8 cellular contexts compared by ENCODE assay signal in the genomic region with DNA sequence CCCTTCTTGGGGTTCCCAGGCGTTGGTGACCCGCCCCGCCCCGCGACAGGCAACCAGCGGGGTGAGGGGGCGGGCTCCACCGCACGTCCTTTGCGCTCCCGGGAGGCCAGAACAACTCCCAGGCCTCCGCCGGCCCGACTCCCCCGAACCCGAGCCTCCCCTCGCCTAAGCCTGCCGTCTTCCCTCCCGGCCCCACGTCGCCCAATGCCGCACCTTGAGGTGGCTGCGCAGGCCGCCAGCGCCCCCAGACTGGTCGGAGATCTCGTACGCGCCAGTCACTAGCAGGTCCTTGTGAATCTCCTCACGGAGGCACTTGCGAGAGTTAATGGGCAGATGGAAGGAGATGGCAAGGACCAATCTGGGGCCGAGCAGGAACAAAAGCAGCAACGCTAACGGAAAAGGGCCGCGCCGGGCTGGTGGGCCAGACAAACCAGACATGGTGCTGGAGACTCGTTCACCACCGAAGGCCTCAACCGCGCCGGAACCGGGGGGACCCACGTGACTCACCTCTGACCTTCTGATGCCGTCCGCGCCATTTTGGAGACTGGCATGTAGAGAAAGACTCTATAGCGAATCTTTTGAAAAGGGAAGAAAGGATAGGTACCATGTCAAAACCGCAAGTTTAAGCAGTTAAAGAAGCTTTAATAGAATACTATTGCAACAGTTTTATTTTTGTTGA. TPM values are rescaled to one million over a fixed set of nuclear protein-coding genes. Genes with fewer than 3 reads are reported as not detected.
DNase-seq lines count a peak whose midpoint lies in the region; ATAC-seq, FAIRE-seq and TF ChIP-seq lines count a peak whose summit lies in the region.

A gene (minus strand): TSS at position 471 of the 679 bp plus-strand sequence. CDS start 33 bp downstream, at position 438.

- H3K14ac ChIP-seq in neuronal stem cell (ENCODE audit: low read length), result peak within 1 kb of the TSS; percentile 72

- no peak for FAIRE-seq in frontal cortex (lab: Jason Lieb, UNC)

- H3K4ac ChIP-seq in neuronal stem cell (ENCODE audit: low read length), result peak within 1 kb of the TSS; percentile 79

- peak within 1 kb of the TSS; percentile 96 for H3K18ac ChIP-seq in neuronal stem cell (ENCODE audit: low read length)

- no peaks in the 10 kb centered on the region for H3K36me3 ChIP-seq in HUES6 (ENCODE audit: control insufficient read depth, insufficient read depth, low read length)
- H3K36me3 ChIP-seq in neuronal stem cell (replicated peaks in 1 of 2; ENCODE audit: control insufficient read depth in 2 of 2, insufficient read depth in 2 of 2, low read length in 2 of 2), result peaks cover 0 to 5% of the 10 kb centered on the region in 2 donors

- DNase-seq in DMS153 treated with DMSO at 0.1 percent for 48 hours (lab: John Stamatoyannopoulos, UW; ENCODE audit: unreplicated experiment) (peak; percentile 13), SIG-M5 (lab: John Stamatoyannopoulos, UW) (peak; percentile 87), frontal cortex (ENCODE audit: low spot score in 2 of 2) (peak; percentile 76 to 78), neuronal stem cell (ENCODE audit: low spot score) (peak; percentile 91)
- DNase-seq in activated gamma-delta T cell treated with anti-CD3 and anti-CD28 coated beads, Interleukin-2, amount 50 U/mL, for 16 hours (ENCODE audit: low read depth), result peak; percentile 87

- H3K27ac ChIP-seq in HUES6 (ENCODE audit: low read depth, low read length) (peak within 1 kb of the TSS; percentile 97), neuronal stem cell (replicated peaks; ENCODE audit: low read length) (peak within 1 kb of the TSS; percentile 83)

- peak within 1 kb of the TSS; percentile 80 for H3K4me2 ChIP-seq in neuronal stem cell (ENCODE audit: insufficient read depth, low read length, poor library complexity, severe bottlenecking)

- H3K4me1 ChIP-seq in HUES6 (ENCODE audit: control insufficient read depth, insufficient read depth, low read length) (peaks cover 9% of the 10 kb centered on the region), neuronal stem cell (ENCODE audit: control insufficient read depth in 2 of 2, insufficient read depth in 1 of 2, low read depth in 1 of 2, low read length in 2 of 2) (peaks cover 0 to 5% of the 10 kb centered on the region in 2 donors)

- no peak for TF ChIP-seq CTCF in subcutaneous adipose tissue (IDR thresholded peaks at IDR 0.05; ENCODE audit: low read depth)

- H2BK12ac ChIP-seq in neuronal stem cell (ENCODE audit: low read length), result no peak within 1 kb of the TSS

- no peak within 1 kb of the TSS for H2BK5ac ChIP-seq in neuronal stem cell (ENCODE audit: low read length)

- peaks cover 3% of the 10 kb centered on the region for H3K79me1 ChIP-seq in neuronal stem cell (ENCODE audit: low read depth, low read length)

- H2BK15ac ChIP-seq in neuronal stem cell (ENCODE audit: low read length), result peak within 1 kb of the TSS; percentile 87

- no CpG with 5 or more reads among the region's 49 CpGs for WGBS in neuronal stem cell (ENCODE audit: extremely low coverage in 2 of 2, insufficient read length in 2 of 2, insufficient replicate concordance in 1 of 2), 2 donors

- H2BK120ac ChIP-seq in neuronal stem cell (ENCODE audit: low read depth, low read length), result no peak within 1 kb of the TSS

- H4K91ac ChIP-seq in neuronal stem cell (ENCODE audit: low read depth, low read length, poor library complexity), result no peak within 1 kb of the TSS

- no peaks in the 10 kb centered on the region for H3K9me3 ChIP-seq in HUES6 (ENCODE audit: control insufficient read depth, insufficient read depth, low read depth, low read length)
- no peaks in the 10 kb centered on the region for H3K9me3 ChIP-seq in neuronal stem cell (replicated peaks in 1 of 2; ENCODE audit: control insufficient read depth in 2 of 2, insufficient read depth in 1 of 2, low read depth in 1 of 2, low read length in 2 of 2)

- peak within 1 kb of the TSS; percentile 69 for H3K23ac ChIP-seq in neuronal stem cell (ENCODE audit: low read depth, low read length, poor library complexity)

- peak within 1 kb of the TSS; percentile 87 for H4K8ac ChIP-seq in neuronal stem cell (ENCODE audit: low read depth, low read length)

- H3K4me3 ChIP-seq in HUES6 (ENCODE audit: low read depth, low read length) (peak within 1 kb of the TSS; percentile 98), neuronal stem cell (ENCODE audit: low read length in 2 of 2) (peak within 1 kb of the TSS; percentile 77 to 89)

- H3K27me3 ChIP-seq in HUES6 (ENCODE audit: control insufficient read depth, insufficient read depth, low read length), result no peaks in the 10 kb centered on the region
- H3K27me3 ChIP-seq in neuronal stem cell (ENCODE audit: control insufficient read depth in 3 of 3, insufficient read depth in 3 of 3, low read depth in 1 of 3, low read length in 3 of 3), result peaks cover 0 to 19% (median 0%) of the 10 kb centered on the region in 3 experiments

- peak; percentile 70 for ATAC-seq in GM21423 (IDR thresholded peaks at IDR 0.05; ENCODE audit: unreplicated experiment)

- peak within 1 kb of the TSS; percentile 87 for H2AFZ ChIP-seq in neuronal stem cell (ENCODE audit: low read length)

- H3K9ac ChIP-seq in HUES6 (ENCODE audit: low read length), result peak within 1 kb of the TSS; percentile 96
- peak within 1 kb of the TSS; percentile 97 for H3K9ac ChIP-seq in neuronal stem cell (ENCODE audit: low read depth, low read length, poor library complexity)

- H2AK5ac ChIP-seq in neuronal stem cell (ENCODE audit: low read depth, low read length), result peak within 1 kb of the TSS; percentile 58

RNA-seq across cellular contexts. Expression of the gene that starts here (rescaled TPM):
- total RNA-seq in frontal cortex (108 TPM), subcutaneous adipose tissue (100 to 1,000 TPM; 226 to 421 (median 365) TPM)
- 134 TPM for polyA plus RNA-seq in neuronal stem cell (2013, experiment 1 of 2)
- polyA plus RNA-seq in neuronal stem cell (2013, experiment 2 of 2), result 130 TPM

Comparison
In these comparisons a context has a peak if more than half of its experiments do, and no peak if none do; other contexts are left out.
1. Peak in every context shown above with its lines: DNase-seq, ATAC-seq, H3K4me3 ChIP-seq and H3K27ac ChIP-seq.
2. DNase-seq: peak in every context shown above with its lines; median percentile 91 in neuronal stem cell; 87 in SIG-M5; 87 in activated gamma-delta T cell treated with anti-CD3 and anti-CD28 coated beads, Interleukin-2, amount 50 U/mL, for 16 hours; 77 in frontal cortex; 13 in DMS153 treated with DMSO at 0.1 percent for 48 hours.